12 cellular contexts compared by ENCODE assay signal in genomic region chr11:26187639-26188038, GRCh38.
A peak's percentile ranks its signal among the peaks of the same experiment; 100 is the strongest.
DNase-seq lines count a peak whose midpoint lies in the region; ATAC-seq, FAIRE-seq and TF ChIP-seq lines count a peak whose summit lies in the region.
"Had no signal": no experiment of that assay in that cellular context is flagged by ENCODE, and none has a peak within 500 bp of the region (broad histone marks: within the 10 kb centered on the region; RNA-seq: fewer than 3 reads in every experiment).

No MANE protein-coding gene starts in this region.

- no peak overlapping the region for H4K91ac ChIP-seq in mesenchymal stem cell (ENCODE audit: low read length)

- ATAC-seq in GM19324 (IDR thresholded peaks at IDR 0.05; ENCODE audit: low FRiP score, unreplicated experiment): no peak
- no peak for ATAC-seq in GM21717 (IDR thresholded peaks at IDR 0.05; ENCODE audit: unreplicated experiment)
- ATAC-seq in HG02870 (IDR thresholded peaks at IDR 0.05; ENCODE audit: unreplicated experiment): no peak

- H3K4ac ChIP-seq in mesenchymal stem cell (ENCODE audit: low read depth in 1 of 2, low read length in 2 of 2): no peak overlapping the region

- no peak overlapping the region for H3K14ac ChIP-seq in mesenchymal stem cell (ENCODE audit: low read length in 2 of 2)

- no peaks in the 10 kb centered on the region for H3K79me2 ChIP-seq in endothelial cell of umbilical vein (ENCODE audit: control insufficient read depth, insufficient read depth, low read length)

- WGBS in mesenchymal stem cell: 14% methylated on average over 1 of the region's 2 CpGs

- CTCF ChIA-PET in endothelial cell of umbilical vein (lab: Charles Lee): no interaction called here

- H2BK5ac ChIP-seq in mesenchymal stem cell (ENCODE audit: low read depth, low read length, poor library complexity, severe bottlenecking): no peak overlapping the region

- H2BK12ac ChIP-seq in mesenchymal stem cell (ENCODE audit: low read length in 2 of 2): no peak overlapping the region

- no peak overlapping the region for H3K4me2 ChIP-seq in endothelial cell of umbilical vein (ENCODE audit: insufficient read depth, low read length)
- no peak overlapping the region for H3K4me2 ChIP-seq in mesenchymal stem cell (ENCODE audit: low read length, poor library complexity, severe bottlenecking)

- no peak overlapping the region for H2AK5ac ChIP-seq in mesenchymal stem cell (ENCODE audit: low read length, severe bottlenecking)

- H2AFZ ChIP-seq in endothelial cell of umbilical vein (ENCODE audit: low read depth, low read length) (peak overlapping the region; percentile 37), mesenchymal stem cell (ENCODE audit: low read depth, low read length) (no peak overlapping the region)

- no peak overlapping the region for H3K4me3 ChIP-seq in AG09309 (ENCODE audit: control insufficient read depth, low read depth, low read length)
- H3K4me3 ChIP-seq in endothelial cell of umbilical vein (replicated peaks in 1 of 3; ENCODE audit: insufficient read depth in 1 of 3, low read depth in 1 of 3, low read length in 3 of 3): no peak overlapping the region
- H3K4me3 ChIP-seq in mesenchymal stem cell (ENCODE audit: insufficient read depth in 1 of 2, low read depth in 1 of 2, low read length in 2 of 2): no peak overlapping the region

- H4K8ac ChIP-seq in mesenchymal stem cell (ENCODE audit: low read length): no peak overlapping the region

- H3K18ac ChIP-seq in mesenchymal stem cell (ENCODE audit: low read depth in 1 of 2, low read length in 2 of 2): no peak overlapping the region

- FAIRE-seq in endothelial cell of umbilical vein (lab: Jason Lieb, UNC) (no peak), GM19239 (lab: Jason Lieb, UNC) (no peak)

- BruUV-seq in endothelial cell of umbilical vein (replicated peaks; lab: Mats Ljungman, UMichigan): no TSS peak

- H3K9me1 ChIP-seq in endothelial cell of umbilical vein (replicated peaks; ENCODE audit: control insufficient read depth, extremely low read depth, insufficient read depth, low read length): no peaks in the 10 kb centered on the region

- H3K36me3 ChIP-seq in endothelial cell of umbilical vein (ENCODE audit: control insufficient read depth in 2 of 2, extremely low read depth in 1 of 2, insufficient read depth in 2 of 2, low read length in 2 of 2): no peaks in the 10 kb centered on the region
- H3K36me3 ChIP-seq in mesenchymal stem cell (ENCODE audit: control insufficient read depth in 1 of 2, insufficient read depth in 2 of 2, low read depth in 1 of 2, low read length in 2 of 2): no peaks in the 10 kb centered on the region

- H3K9ac ChIP-seq in endothelial cell of umbilical vein (replicated peaks; ENCODE audit: extremely low read depth, insufficient read depth, low read length): no peak overlapping the region
- H3K9ac ChIP-seq in mesenchymal stem cell (ENCODE audit: low read length): peak overlapping the region; percentile 25

- H2BK15ac ChIP-seq in mesenchymal stem cell (ENCODE audit: low read depth, poor library complexity, severe bottlenecking): no peak overlapping the region

- H3K27ac ChIP-seq in endothelial cell of umbilical vein (ENCODE audit: insufficient read depth, low read depth, low read length) (no peak overlapping the region), mesenchymal stem cell (ENCODE audit: low read length, poor library complexity, severe bottlenecking) (no peak overlapping the region)

- DNase-seq in AG09309 (ENCODE audit: low read depth) (peak; percentile 45), endothelial cell of umbilical vein (ENCODE audit: low read depth, low spot score) (peak; percentile 4), mesenchymal stem cell (peak; percentile 84), GM19239 (ENCODE audit: insufficient read length, low spot score) (no peak)
- DNase-seq: CD4-positive, alpha-beta memory T cell; naive B cell; NCI-H187 treated with DMSO at 0.1 percent for 48 hours; OCI-M1 had no signal

- POLR2A ChIA-PET in endothelial cell of umbilical vein (lab: Charles Lee): no interaction called here

- no peaks in the 10 kb centered on the region for H3K27me3 ChIP-seq in endothelial cell of umbilical vein (ENCODE audit: control insufficient read depth in 2 of 2, insufficient read depth in 2 of 2, low read length in 2 of 2)
- no peaks in the 10 kb centered on the region for H3K27me3 ChIP-seq in mesenchymal stem cell (ENCODE audit: control insufficient read depth in 1 of 2, insufficient read depth in 1 of 2, low read length in 2 of 2)

- H3K4me1 ChIP-seq in endothelial cell of umbilical vein (ENCODE audit: control insufficient read depth, extremely low read depth, insufficient read depth, low read length): no peaks in the 10 kb centered on the region
- H3K4me1 ChIP-seq in mesenchymal stem cell (ENCODE audit: control insufficient read depth, insufficient read depth, low read depth, low read length): no peaks in the 10 kb centered on the region

- intact Hi-C loops in endothelial cell of umbilical vein (cut with micrococcal nuclease): no loop called here

- dilution Hi-C loops in endothelial cell of umbilical vein (cut with MboI; ENCODE audit: extremely low pct_ligation_motif_present, low sequenced_read_pairs): no loop called here

- TF ChIP-seq RAD21 in Ishikawa (IDR thresholded peaks at IDR 0.05; ENCODE audit: low read depth): no peak

- no peak overlapping the region for H3K23ac ChIP-seq in mesenchymal stem cell (ENCODE audit: low read length in 2 of 2)

- no peak overlapping the region for H2BK120ac ChIP-seq in mesenchymal stem cell (ENCODE audit: low read depth, low read length)

- no peaks in the 10 kb centered on the region for H3K79me1 ChIP-seq in mesenchymal stem cell (replicated peaks; ENCODE audit: low read length, poor library complexity, severe bottlenecking)

- TF ChIP-seq POLR2A in endothelial cell of umbilical vein (IDR thresholded peaks at IDR 0.05; ENCODE audit: low read depth, low read length): no peak

- no peaks in the 10 kb centered on the region for H4K20me1 ChIP-seq in endothelial cell of umbilical vein (replicated peaks; ENCODE audit: control insufficient read depth, extremely low read depth, insufficient read depth, low read length)

- no peak for TF ChIP-seq EP300 in Ishikawa (IDR thresholded peaks at IDR 0.05; ENCODE audit: borderline replicate concordance)

- TF ChIP-seq CTCF in AG09309 (IDR thresholded peaks at IDR 0.05; ENCODE audit: control insufficient read depth, insufficient read depth, low read depth, low read length, missing control alignments) (no peak), endothelial cell of umbilical vein (IDR thresholded peaks at IDR 0.05; ENCODE audit: extremely low read depth in 1 of 2, insufficient read depth in 1 of 2, low read depth in 1 of 2, low read length in 2 of 2) (no peak)

- no peaks in the 10 kb centered on the region for H3K9me3 ChIP-seq in endothelial cell of umbilical vein (replicated peaks; ENCODE audit: control insufficient read depth, insufficient read depth, low read length)
- no peaks in the 10 kb centered on the region for H3K9me3 ChIP-seq in mesenchymal stem cell (ENCODE audit: control insufficient read depth, low read length)

TF ChIP-seq in Ishikawa, 13 proteins besides CTCF, POLR2A, EP300 and RAD21 (continues in another document):
- 0 out of 2 replicates have a peak, but pooled peaks have one; percentile 41 for TF ChIP-seq CEBPB (IDR thresholded peaks at IDR 0.05)
- TF ChIP-seq ZBTB7A (IDR thresholded peaks at IDR 0.05; ENCODE audit: low read depth): no peak
- no peak for TF ChIP-seq MAX (IDR thresholded peaks at IDR 0.05)

TF ChIP-seq in endothelial cell of umbilical vein, 7 proteins besides CTCF, POLR2A, EP300 and RAD21:
- TF ChIP-seq FOS (IDR thresholded peaks at IDR 0.05; ENCODE audit: borderline replicate concordance, insufficient read depth, low read length): no peak
- TF ChIP-seq POLR2AphosphoS5 (IDR thresholded peaks at IDR 0.05; ENCODE audit: insufficient read depth, low read depth, low read length): no peak
- no peak for TF ChIP-seq JUN (IDR thresholded peaks at IDR 0.05; ENCODE audit: borderline replicate concordance, insufficient read depth, insufficient read length, low read depth)
- TF ChIP-seq MAX (IDR thresholded peaks at IDR 0.05; ENCODE audit: insufficient read depth, insufficient read length): no peak
